35 cellular contexts compared by ENCODE assay signal in genomic region chr1:20223659-20224058, GRCh38. TPM values are rescaled to one million over a fixed set of nuclear protein-coding genes. Genes with fewer than 3 reads are reported as not detected.
DNase-seq lines count a peak whose midpoint lies in the region; ATAC-seq and TF ChIP-seq lines count a peak whose summit lies in the region.
"Had no signal": no experiment of that assay in that cellular context is flagged by ENCODE, and none has a peak within 500 bp of the region (broad histone marks: within the 10 kb centered on the region; RNA-seq: fewer than 3 reads in every experiment).

No MANE protein-coding gene starts in this region.

- H3K27me3 ChIP-seq in iPS-20b (ENCODE audit: insufficient read depth, low read length) (peaks cover 47% of the 10 kb centered on the region), thyroid gland (no peaks in the 10 kb centered on the region), uterus (no peaks in the 10 kb centered on the region)
- H3K27me3 ChIP-seq: body of pancreas had no signal

- no peaks in the 10 kb centered on the region for H3K9me3 ChIP-seq in iPS-20b (ENCODE audit: insufficient read depth, low read depth, low read length)
- H3K9me3 ChIP-seq in thyroid gland: no peaks in the 10 kb centered on the region
- H3K9me3 ChIP-seq in uterus: no peaks in the 10 kb centered on the region
- H3K9me3 ChIP-seq: body of pancreas, gastroesophageal sphincter had no signal

- no peaks in the 10 kb centered on the region for H3K9me3 Mint-ChIP-seq in stimulated activated naive CD8-positive, alpha-beta T cell treated with anti-CD3 and anti-CD28 coated beads, Interleukin-15, amount 100 ng/mL, for 72 hours

- intact Hi-C loops in thyroid gland (cut with DNase I): no loop called here
- intact Hi-C loops in uterus (cut with DNase I; ENCODE audit: low total_unique reads): no loop called here

- TF ChIP-seq CTCF in thyroid gland (IDR thresholded peaks at IDR 0.05) (no peak), uterus (IDR thresholded peaks at IDR 0.05) (no peak)

- H3K36me3 ChIP-seq in iPS-20b (ENCODE audit: insufficient read depth, low read depth, low read length) (no peaks in the 10 kb centered on the region), thyroid gland (no peaks in the 10 kb centered on the region), uterus (no peaks in the 10 kb centered on the region)
- H3K36me3 ChIP-seq: gastroesophageal sphincter, WERI-Rb-1 had no signal

- no peak for ATAC-seq in stimulated activated naive CD8-positive, alpha-beta T cell treated with anti-CD3 and anti-CD28 coated beads, Interleukin-15, amount 100 ng/mL, for 72 hours
- ATAC-seq in stimulated activated naive CD8-positive, alpha-beta T cell treated with anti-CD3 and anti-CD28 coated beads, Interleukin-15, Interleukin-2, amounts not matched to agents 100 U/mL and 50 U/mL, for 24 hours: no peak
- no peak for ATAC-seq in HG03095 (IDR thresholded peaks at IDR 0.05; ENCODE audit: unreplicated experiment)
- ATAC-seq: activated CD8-positive, alpha-beta memory T cell treated with anti-CD3 and anti-CD28 coated beads, Interleukin-2, amount 10 ng/mL, durations not matched to agents 7 days and 5 days; body of pancreas; gastroesophageal sphincter; HCT116; naive thymus-derived CD8-positive, alpha-beta T cell had no signal

- H3K4me3 ChIP-seq in iPS-20b (ENCODE audit: low read length) (peak overlapping the region; percentile 24; the same call in 1 of the 2 replicates), thyroid gland (replicated peaks in 1 of 3) (no peak overlapping the region), uterus (no peak overlapping the region)
- H3K4me3 ChIP-seq: body of pancreas, dorsolateral prefrontal cortex, gastroesophageal sphincter, hepatocyte, skin epidermis had no signal

- 17 to 25% methylated on average over 13 to 14 of the region's 14 CpGs for WGBS in thyroid gland, 2 donors

- H3K27ac ChIP-seq in iPS-20b (ENCODE audit: low read length) (no peak overlapping the region), thyroid gland (peak overlapping the region in 2 of 3 donors; percentile 9 to 13), uterus (no peak overlapping the region)
- H3K27ac ChIP-seq: body of pancreas, gastroesophageal sphincter, hepatocyte, skin epidermis, WERI-Rb-1 had no signal

- no peak overlapping the region for H3K9ac ChIP-seq in iPS-20b (ENCODE audit: low read depth, low read length)

- no peaks in the 10 kb centered on the region for H3K4me1 Mint-ChIP-seq in stimulated activated naive CD8-positive, alpha-beta T cell treated with anti-CD3 and anti-CD28 coated beads, Interleukin-15, amount 100 ng/mL, for 72 hours
- H3K4me1 Mint-ChIP-seq: activated CD8-positive, alpha-beta memory T cell treated with anti-CD3 and anti-CD28 coated beads, Interleukin-2, amount 10 ng/mL, durations not matched to agents 7 days and 5 days; naive thymus-derived CD8-positive, alpha-beta T cell had no signal

- no peak for DNase-seq in stimulated activated naive CD8-positive, alpha-beta T cell treated with anti-CD3 and anti-CD28 coated beads, Interleukin-15, amount 100 ng/mL, for 72 hours
- no peak for DNase-seq in stimulated activated naive CD8-positive, alpha-beta T cell treated with anti-CD3 and anti-CD28 coated beads, Interleukin-15, Interleukin-2, amounts not matched to agents 100 U/mL and 50 U/mL, for 24 hours
- DNase-seq in NCI-H748 (lab: John Stamatoyannopoulos, UW; ENCODE audit: unreplicated experiment): peak; percentile 65
- peak; percentile 66 to 69 for DNase-seq in thyroid gland
- DNase-seq in 8988T: no peak
- DNase-seq in uterus: no peak
- DNase-seq: activated CD4-positive, alpha-beta T cell treated with anti-CD3 and anti-CD28 coated beads, Interleukin-2, amount 50 U/mL, for 1 hour; activated CD8-positive, alpha-beta memory T cell treated with anti-CD3 and anti-CD28 coated beads, Interleukin-2, amount 10 ng/mL, durations not matched to agents 7 days and 5 days; activated naive CD4-positive, alpha-beta T cell treated with Interleukin-2 at 50 U/mL for 16 hours; body of pancreas; DMS53; dorsolateral prefrontal cortex; islet precursor cell; KG1; midbrain; MM.1S; naive thymus-derived CD8-positive, alpha-beta T cell; NCI-H146; NCI-H226; NK-92 treated with Interleukin-12 subunit alpha and Interleukin-12 subunit beta, amount 100 ng/mL, for 24 hours; SHP77 treated with DMSO at 0.1 percent for 48 hours; trophoblast cell; WERI-Rb-1 had no signal

- no peak overlapping the region for H3K4me3 Mint-ChIP-seq in stimulated activated naive CD8-positive, alpha-beta T cell treated with anti-CD3 and anti-CD28 coated beads, Interleukin-15, amount 100 ng/mL, for 72 hours
- H3K4me3 Mint-ChIP-seq: activated CD8-positive, alpha-beta memory T cell treated with anti-CD3 and anti-CD28 coated beads, Interleukin-2, amount 10 ng/mL, durations not matched to agents 7 days and 5 days; naive thymus-derived CD8-positive, alpha-beta T cell had no signal

- H3K27ac Mint-ChIP-seq in stimulated activated naive CD8-positive, alpha-beta T cell treated with anti-CD3 and anti-CD28 coated beads, Interleukin-15, amount 100 ng/mL, for 72 hours: peak overlapping the region; percentile 77 to 83
- H3K27ac Mint-ChIP-seq: activated CD8-positive, alpha-beta memory T cell treated with anti-CD3 and anti-CD28 coated beads, Interleukin-2, amount 10 ng/mL, durations not matched to agents 7 days and 5 days; naive thymus-derived CD8-positive, alpha-beta T cell had no signal

- H3K4me1 ChIP-seq in iPS-20b (ENCODE audit: insufficient read depth, low read length) (no peaks in the 10 kb centered on the region), thyroid gland (peaks cover 15 to 20% of the 10 kb centered on the region in 2 donors), uterus (no peaks in the 10 kb centered on the region)
- H3K4me1 ChIP-seq: body of pancreas, gastroesophageal sphincter had no signal

- TF ChIP-seq POLR2A in thyroid gland (IDR thresholded peaks at IDR 0.05) (no peak), uterus (IDR thresholded peaks at IDR 0.05) (no peak)

- peaks cover 64% of the 10 kb centered on the region for H3K27me3 Mint-ChIP-seq in stimulated activated naive CD8-positive, alpha-beta T cell treated with anti-CD3 and anti-CD28 coated beads, Interleukin-15, amount 100 ng/mL, for 72 hours

RNA-seq across cellular contexts. Expression of gene PLA2G2C, which starts 37.3 kb away (rescaled TPM):
- total RNA-seq in thyroid gland (not detected), uterus (not detected)
- total RNA-seq: A673; activated CD8-positive, alpha-beta memory T cell treated with anti-CD3 and anti-CD28 coated beads, Interleukin-2, amount 10 ng/mL, durations not matched to agents 7 days and 5 days; body of pancreas; cerebellum; G401; hepatocyte; liver; naive thymus-derived CD8-positive, alpha-beta T cell; omental fat pad; renal cortical epithelial cell had no signal

RNA-seq across cellular contexts. Expression of gene UBXN10, which starts 37.8 kb away (rescaled TPM):
- total RNA-seq in thyroid gland (10 to 100 TPM in 1 of 4 donors, 1 to 10 TPM in 3; 4.8 to 10.9 (median 6.4) TPM), uterus (10 to 100 TPM in 1 of 4 donors, 1 to 10 TPM in 3; 1.2 to 11.3 (median 3.3) TPM)
- total RNA-seq: A673; naive thymus-derived CD8-positive, alpha-beta T cell had no signal

Comparison
In these comparisons a context has a peak if more than half of its experiments do, and no peak if none do; other contexts are left out.
1. DNase-seq: peak in NCI-H748 (single experiment) and thyroid gland (2 of 2); none in stimulated activated naive CD8-positive, alpha-beta T cell treated with anti-CD3 and anti-CD28 coated beads, Interleukin-15, amount 100 ng/mL, for 72 hours (0 of 2), stimulated activated naive CD8-positive, alpha-beta T cell treated with anti-CD3 and anti-CD28 coated beads, Interleukin-15, Interleukin-2, amounts not matched to agents 100 U/mL and 50 U/mL, for 24 hours (single experiment), 8988T (single experiment) and uterus (0 of 2).
2. H3K27ac ChIP-seq: peak in thyroid gland (2 of 3); none in iPS-20b (single experiment) and uterus (0 of 2).